8 cellular contexts compared by ENCODE assay signal in genomic region chr1:778451-779278, GRCh38.
A peak's percentile ranks its signal among the peaks of the same experiment; 100 is the strongest.
DNase-seq lines count a peak whose midpoint lies in the region; TF ChIP-seq lines count a peak whose summit lies in the region.
"Not testable (repeated sequence)": the region's sequence is repeated elsewhere in the genome, so short reads cannot be mapped to it uniquely, and the experiment has no call there.

No MANE protein-coding gene starts in this region.

- not testable (repeated sequence) for H4K20me1 ChIP-seq in Karpas-422 (ENCODE audit: insufficient read depth, low read depth, low read length)

- intact Hi-C loops in dendritic cell treated with granulocyte-macrophage colony-stimulating factor and Interleukin-4, amounts not matched to agents 40 ng/mL and 50 ng/mL, for 4 days (cut with micrococcal nuclease), result not testable (repeated sequence)

- not testable (repeated sequence) for H3K36me3 ChIP-seq in Karpas-422 (ENCODE audit: insufficient read depth, low read length); urinary bladder (ENCODE audit: insufficient read depth)

- not testable (repeated sequence) for H3K36me3 Mint-ChIP-seq in dendritic cell treated with granulocyte-macrophage colony-stimulating factor and Interleukin-4, amounts not matched to agents 40 ng/mL and 50 ng/mL, for 4 days (ENCODE audit: low read depth)

- not testable (repeated sequence) for H3K27me3 ChIP-seq in Karpas-422 (ENCODE audit: low read length)

- H2AFZ ChIP-seq in Karpas-422 (ENCODE audit: low read length), result not testable (repeated sequence)

- H3K79me2 ChIP-seq in Karpas-422 (ENCODE audit: low read length), result peaks cover 33% of the 10 kb centered on the region

- not testable (repeated sequence) for H3K27me3 Mint-ChIP-seq in dendritic cell treated with granulocyte-macrophage colony-stimulating factor and Interleukin-4, amounts not matched to agents 40 ng/mL and 50 ng/mL, for 4 days

- H3K9me3 Mint-ChIP-seq in dendritic cell treated with granulocyte-macrophage colony-stimulating factor and Interleukin-4, amounts not matched to agents 40 ng/mL and 50 ng/mL, for 4 days, result not testable (repeated sequence)

- not testable (repeated sequence) for H3K9me2 ChIP-seq in Karpas-422 (replicated peaks; ENCODE audit: insufficient read depth, low read length)

- TF ChIP-seq CTCF in GM13977 (IDR thresholded peaks at IDR 0.05; ENCODE audit: extremely low read depth, insufficient read depth, missing control alignments) (peak; percentile 47), HFF-Myc (IDR thresholded peaks at IDR 0.05; ENCODE audit: low read depth, low read length, missing control alignments) (peak; percentile 25)

- H3K27ac Mint-ChIP-seq in dendritic cell treated with granulocyte-macrophage colony-stimulating factor and Interleukin-4, amounts not matched to agents 40 ng/mL and 50 ng/mL, for 4 days, result peak overlapping the region; percentile 97

- peak overlapping the region; percentile 76 for H3K4me2 ChIP-seq in Karpas-422 (ENCODE audit: low read depth, low read length, poor library complexity, severe bottlenecking)

- H3K9ac ChIP-seq in Karpas-422 (ENCODE audit: low read length), result peak overlapping the region; percentile 79

- H3K4me3 ChIP-seq in HFF-Myc (replicated peaks; ENCODE audit: low read depth, low read length), result peak overlapping the region; percentile 64
- H3K4me3 ChIP-seq in Karpas-422 (ENCODE audit: low read length), result peak overlapping the region; percentile 79
- peak overlapping the region; percentile 65 for H3K4me3 ChIP-seq in skeletal muscle cell (ENCODE audit: low read depth, low read length)
- H3K4me3 ChIP-seq in urinary bladder (ENCODE audit: low read depth, low read length), result peak overlapping the region; percentile 36

- H3K27ac ChIP-seq in Karpas-422 (ENCODE audit: low read length), result peak overlapping the region; percentile 61
- H3K27ac ChIP-seq in urinary bladder (ENCODE audit: low read depth), result peak overlapping the region; percentile 80

- peak overlapping the region; percentile 91 for H3K4me3 Mint-ChIP-seq in dendritic cell treated with granulocyte-macrophage colony-stimulating factor and Interleukin-4, amounts not matched to agents 40 ng/mL and 50 ng/mL, for 4 days

- DNase-seq in GM13977 (ENCODE audit: low spot score), result peak; percentile 93
- DNase-seq in HFF-Myc (ENCODE audit: extremely low read depth, low read depth), result peak; percentile 91
- peak; percentile 99 for DNase-seq in Karpas-422
- DNase-seq in activated CD8-positive, alpha-beta memory T cell treated with anti-CD3 and anti-CD28 coated beads for 1 hour (ENCODE audit: extremely low read depth in 1 of 2, low read depth in 1 of 2), result peak; percentile 97
- peak; percentile 99 for DNase-seq in islet precursor cell
- peak; percentile 98 for DNase-seq in skeletal muscle cell (ENCODE audit: low read depth)

- H3K4me1 ChIP-seq in Karpas-422 (ENCODE audit: low read length); urinary bladder (ENCODE audit: insufficient read depth): not testable (repeated sequence)

- WGBS in urinary bladder, result under 1% methylated on average over 64 of the region's 65 CpGs

- in situ Hi-C loops in GM13977 (cut with MboI; ENCODE audit: low pct_unique_long_range_greater_than_20kb, low sequenced_read_pairs, unreplicated experiment), result not testable (repeated sequence)

- not testable (repeated sequence) for H3K9me3 ChIP-seq in Karpas-422 (ENCODE audit: low read length)

- not testable (repeated sequence) for H3K4me1 Mint-ChIP-seq in dendritic cell treated with granulocyte-macrophage colony-stimulating factor and Interleukin-4, amounts not matched to agents 40 ng/mL and 50 ng/mL, for 4 days (ENCODE audit: low read depth)

Comparison
In these comparisons a context has a peak if more than half of its experiments do, and no peak if none do; other contexts are left out.
1. Peak in every context shown above with its lines: DNase-seq, H3K4me3 ChIP-seq and H3K27ac ChIP-seq.